8 cellular contexts compared by ENCODE assay signal in genomic region chr19:21358768-21359451, GRCh38. TPM values are rescaled to one million over a fixed set of nuclear protein-coding genes. Genes with fewer than 3 reads are reported as not detected.
DNase-seq lines count a peak whose midpoint lies in the region; ATAC-seq and TF ChIP-seq lines count a peak whose summit lies in the region.

Gene ZNF738, plus strand, starts transcription at chr19:21359000. Its CDS starts 141 bp downstream, at chr19:21359141.

- H3K27ac ChIP-seq in DND-41 (ENCODE audit: low read length) (peak within 1 kb of the TSS; percentile 96), RWPE1 (peak within 1 kb of the TSS; percentile 93), neural progenitor cell (peak within 1 kb of the TSS; percentile 99), stomach smooth muscle (ENCODE audit: low read length) (peak within 1 kb of the TSS; percentile 71)

- H2AFZ ChIP-seq in DND-41 (ENCODE audit: low read depth, low read length) (peak within 1 kb of the TSS; percentile 97), neural progenitor cell (replicated peaks) (peak within 1 kb of the TSS; percentile 40)

- H3K4me3 Mint-ChIP-seq in neural progenitor cell, result peak within 1 kb of the TSS; percentile 99

- CTCF ChIA-PET in RWPE1 (lab: Yijun Ruan, JAX), result no interaction called here

- H3K9me3 ChIP-seq in DND-41 (ENCODE audit: insufficient read depth, low read length, severe bottlenecking) (peaks cover 15% of the 10 kb centered on the region), neural progenitor cell (ENCODE audit: low read depth) (no peaks in the 10 kb centered on the region), stomach smooth muscle (ENCODE audit: control insufficient read depth in 2 of 2, low read length in 2 of 2) (no peaks in the 10 kb centered on the region)

- H3K9me3 Mint-ChIP-seq in neural progenitor cell, result peaks cover 78% of the 10 kb centered on the region

- H3K9ac ChIP-seq in DND-41 (ENCODE audit: low read depth, low read length) (peak within 1 kb of the TSS; percentile 89), neural progenitor cell (peak within 1 kb of the TSS; percentile 99), stomach smooth muscle (ENCODE audit: low read length in 2 of 2) (peak within 1 kb of the TSS; percentile 86 to 88)

- H3K79me2 ChIP-seq in DND-41 (ENCODE audit: insufficient read depth, low read length) (peaks cover 50% of the 10 kb centered on the region), neural progenitor cell (ENCODE audit: low read depth) (peaks cover 51% of the 10 kb centered on the region)

- H3K27ac Mint-ChIP-seq in neural progenitor cell, result peak within 1 kb of the TSS; percentile 100

- peaks cover 39% of the 10 kb centered on the region for H3K36me3 ChIP-seq in DND-41 (ENCODE audit: insufficient read depth, low read length)
- H3K36me3 ChIP-seq in neural progenitor cell, result peaks cover 35% of the 10 kb centered on the region
- H3K36me3 ChIP-seq in stomach smooth muscle (ENCODE audit: control insufficient read depth in 2 of 2, insufficient read depth in 2 of 2, low read length in 2 of 2), result peaks cover 0 to 2% of the 10 kb centered on the region in 2 donors

- H3K4me1 Mint-ChIP-seq in neural progenitor cell, result no peaks in the 10 kb centered on the region

- ATAC-seq in DND-41 (ENCODE audit: insufficient read depth, low read depth) (peak; percentile 96), GM21786 (IDR thresholded peaks at IDR 0.05; ENCODE audit: unreplicated experiment) (peak; percentile 96)

- peaks cover 6% of the 10 kb centered on the region; the same call in 1 of the 2 replicates for H4K20me1 ChIP-seq in DND-41 (ENCODE audit: insufficient read depth, low read length)
- no peaks in the 10 kb centered on the region for H4K20me1 ChIP-seq in neural progenitor cell (ENCODE audit: low read depth)

- DNase-seq in DND-41, result peak; percentile 94
- peak; percentile 31 to 33 for DNase-seq in Kasumi-1 (lab: John Stamatoyannopoulos, UW)
- peak; percentile 97 for DNase-seq in RWPE1 (ENCODE audit: low spot score)
- DNase-seq in activated gamma-delta T cell treated with anti-CD3 and anti-CD28 coated beads, Interleukin-2, amount 50 U/mL, for 16 hours (ENCODE audit: low read depth), result peak; percentile 75
- peak; percentile 92 for DNase-seq in foreskin melanocyte
- DNase-seq in neural progenitor cell (ENCODE audit: low spot score), result peak; percentile 98

- peaks cover 39% of the 10 kb centered on the region for H3K36me3 Mint-ChIP-seq in neural progenitor cell

- H3K4me3 ChIP-seq in DND-41 (ENCODE audit: low read depth in 1 of 2, low read length in 2 of 2) (peak within 1 kb of the TSS; percentile 88 to 91), neural progenitor cell (peak within 1 kb of the TSS; percentile 96), stomach smooth muscle (ENCODE audit: low read length in 2 of 2) (peak within 1 kb of the TSS; percentile 92 to 97)

- peaks cover 7% of the 10 kb centered on the region for H3F3A ChIP-seq in neural progenitor cell (ENCODE audit: low read depth)

- POLR2A ChIA-PET in RWPE1 (lab: Yijun Ruan, JAX; ENCODE audit: low non-redundant PET), result no interaction called here

- H3K4me2 ChIP-seq in DND-41 (ENCODE audit: insufficient read depth, low read length), result peak within 1 kb of the TSS; percentile 74
- H3K4me2 ChIP-seq in neural progenitor cell, result peak within 1 kb of the TSS; percentile 95

- H3K27me3 Mint-ChIP-seq in neural progenitor cell (ENCODE audit: insufficient read depth, low read depth), result peaks cover 13% of the 10 kb centered on the region

- H3K4me1 ChIP-seq in DND-41 (ENCODE audit: insufficient read depth, low read length) (peaks cover 33% of the 10 kb centered on the region), neural progenitor cell (peaks cover 3% of the 10 kb centered on the region), stomach smooth muscle (ENCODE audit: control insufficient read depth, insufficient read depth, low read length) (no peaks in the 10 kb centered on the region)

- peak; percentile 33 for TF ChIP-seq CTCF in DND-41 (IDR thresholded peaks at IDR 0.05; ENCODE audit: borderline replicate concordance, extremely low read depth, low read length, poor library complexity, severe bottlenecking)
- no peak for TF ChIP-seq CTCF in RWPE1 (conservative IDR thresholded peaks at IDR 0.05; ENCODE audit: low read depth)
- no peak for TF ChIP-seq CTCF in neural progenitor cell (IDR thresholded peaks at IDR 0.05)

- H3K27me3 ChIP-seq in DND-41 (ENCODE audit: insufficient read depth, low read length, poor library complexity) (no peaks in the 10 kb centered on the region), neural progenitor cell (no peaks in the 10 kb centered on the region), stomach smooth muscle (ENCODE audit: control insufficient read depth in 1 of 2, insufficient read depth in 2 of 2, low read length in 2 of 2) (no peaks in the 10 kb centered on the region)

RNA-seq across cellular contexts. Expression of gene ZNF738, which starts in this region (rescaled TPM):
- total RNA-seq in neural progenitor cell (ENCODE audit: low replicate concordance), result 180 and 268 TPM in 2 replicates

Comparison
In these comparisons a context has a peak if more than half of its experiments do, and no peak if none do; other contexts are left out.
1. Peak in every context shown above with its lines: DNase-seq, ATAC-seq, H3K4me3 ChIP-seq and H3K27ac ChIP-seq.
2. DNase-seq: peak in every context shown above with its lines; median percentile 98 in neural progenitor cell; 97 in RWPE1; 94 in DND-41; 92 in foreskin melanocyte; 75 in activated gamma-delta T cell treated with anti-CD3 and anti-CD28 coated beads, Interleukin-2, amount 50 U/mL, for 16 hours; 32 in Kasumi-1.